In the genomic region with DNA sequence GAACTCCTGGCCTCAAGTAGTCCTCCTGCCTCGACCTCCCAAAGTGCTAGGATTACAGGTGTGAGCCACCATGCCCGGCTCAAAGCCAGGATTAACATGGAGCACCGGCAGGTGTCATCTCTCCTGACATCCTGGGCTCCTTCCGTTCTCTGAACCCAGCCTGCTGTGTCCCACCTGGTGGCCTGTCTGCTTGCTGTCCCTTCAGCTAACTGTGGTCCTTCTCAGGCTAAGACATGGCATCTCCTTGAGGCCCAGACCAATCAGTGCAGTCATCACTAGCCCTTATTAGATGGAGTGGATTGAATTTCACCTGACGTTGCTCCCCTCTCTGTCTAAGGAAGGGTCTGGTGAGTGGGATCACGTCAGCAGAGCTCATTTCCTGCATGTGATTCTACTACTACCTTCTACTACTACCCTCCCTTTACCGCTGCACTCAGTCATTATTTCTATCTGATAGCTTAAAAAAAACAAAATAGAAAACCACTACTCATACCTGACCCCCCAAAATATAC, we compare ENCODE assay signal across 14 cellular contexts. TPM values are rescaled to one million over a fixed set of nuclear protein-coding genes. Genes with fewer than 3 reads are reported as not detected.
DNase-seq lines count a peak whose midpoint lies in the region; ATAC-seq, FAIRE-seq and TF ChIP-seq lines count a peak whose summit lies in the region.
"Had no signal": no experiment of that assay in that cellular context is flagged by ENCODE, and none has a peak within 500 bp of the region (broad histone marks: within the 10 kb centered on the region; RNA-seq: fewer than 3 reads in every experiment).

No MANE protein-coding gene starts in this region.

- H3K9me3 ChIP-seq in heart right ventricle (peaks cover 0 to 30% (median 12%) of the 10 kb centered on the region in 11 donors), right atrium auricular region (peaks cover 0 to 16% of the 10 kb centered on the region in 2 donors), colonic mucosa (no peaks in the 10 kb centered on the region)

- H3K27ac ChIP-seq in heart right ventricle, result peak overlapping the region in 2 of 10 donors; percentile 39 to 61
- no peak overlapping the region for H3K27ac ChIP-seq in right atrium auricular region
- H3K27ac ChIP-seq in colonic mucosa, result peak overlapping the region; percentile 79
- H3K27ac ChIP-seq: PC-9, upper lobe of left lung had no signal

- H3K4me3 ChIP-seq in heart right ventricle (peak overlapping the region in 8 of 10 donors; percentile 21 to 44 (median 38)), right atrium auricular region (peak overlapping the region in 1 of 2 donors; percentile 36), colonic mucosa (no peak overlapping the region)
- H3K4me3 ChIP-seq: PC-9 had no signal

- WGBS in heart right ventricle, 2 donors, result 70 to 78% methylated on average over 7 of the region's 7 CpGs

- H3K27me3 ChIP-seq in heart right ventricle (no peaks in the 10 kb centered on the region), right atrium auricular region (no peaks in the 10 kb centered on the region), colonic mucosa (no peaks in the 10 kb centered on the region)
- H3K27me3 ChIP-seq: upper lobe of left lung had no signal

- H3K4me1 ChIP-seq in heart right ventricle, result peaks cover 3 to 20% (median 9%) of the 10 kb centered on the region in 9 donors
- peaks cover 0 to 12% of the 10 kb centered on the region in 2 donors for H3K4me1 ChIP-seq in right atrium auricular region
- H3K4me1 ChIP-seq in colonic mucosa, result no peaks in the 10 kb centered on the region

- H3K9me3 Mint-ChIP-seq in mesothelial cell of epicardium, result peaks cover 34% of the 10 kb centered on the region
- peaks cover 13% of the 10 kb centered on the region for H3K9me3 Mint-ChIP-seq in type B pancreatic cell

- peak overlapping the region; percentile 25 for H3K27ac Mint-ChIP-seq in mesothelial cell of epicardium
- H3K27ac Mint-ChIP-seq in type B pancreatic cell, result peak overlapping the region; percentile 90
- H3K27ac Mint-ChIP-seq: nephron progenitor cell had no signal

- DNase-seq in heart right ventricle (no peak), right atrium auricular region (ENCODE audit: low spot score) (no peak), colonic mucosa (no peak), mesothelial cell of epicardium (ENCODE audit: low spot score in 2 of 2, unreplicated experiment in 2 of 2) (no peak), type B pancreatic cell (ENCODE audit: extremely low spot score, unreplicated experiment) (no peak), D721Med (ENCODE audit: insufficient read length, low spot score) (no peak), mucosa of gallbladder (ENCODE audit: low spot score) (no peak), hepatic stellate cell (ENCODE audit: low spot score) (no peak)
- DNase-seq: activated effector memory CD4-positive, alpha-beta T cell treated with Interleukin-2 at 50 U/mL for 16 hours; NCI-H1092; nephron progenitor cell; upper lobe of left lung had no signal

- no peak for FAIRE-seq in D721Med (lab: Jason Lieb, UNC)
- FAIRE-seq: colon had no signal

- H3K36me3 Mint-ChIP-seq in mesothelial cell of epicardium (peaks cover 15% of the 10 kb centered on the region), type B pancreatic cell (peaks cover 2% of the 10 kb centered on the region)

- intact Hi-C loops in heart right ventricle (cut with DNase I), result no loop called here
- intact Hi-C loops in colonic mucosa (cut with DNase I), result no loop called here

- H3K4me3 Mint-ChIP-seq in mesothelial cell of epicardium (no peak overlapping the region), type B pancreatic cell (peak overlapping the region; percentile 63)
- H3K4me3 Mint-ChIP-seq: nephron progenitor cell had no signal

- ATAC-seq in heart right ventricle, result peak in 4 of 8 donors; percentile 11 to 54 (median 40)

- TF ChIP-seq CTCF in heart right ventricle (IDR thresholded peaks at IDR 0.05), result no peak
- no peak for TF ChIP-seq CTCF in right atrium auricular region (IDR thresholded peaks at IDR 0.05)
- no peak for TF ChIP-seq CTCF in colonic mucosa (IDR thresholded peaks at IDR 0.05)
- TF ChIP-seq CTCF in mesothelial cell of epicardium (IDR thresholded peaks at IDR 0.05; ENCODE audit: unreplicated experiment), result no peak
- no peak for TF ChIP-seq CTCF in type B pancreatic cell (conservative IDR thresholded peaks at IDR 0.05)
- no peak for TF ChIP-seq CTCF in D721Med (IDR thresholded peaks at IDR 0.05; ENCODE audit: insufficient read depth, missing control alignments)

- no peaks in the 10 kb centered on the region for H3K27me3 Mint-ChIP-seq in mesothelial cell of epicardium (ENCODE audit: low read depth)
- no peaks in the 10 kb centered on the region for H3K27me3 Mint-ChIP-seq in type B pancreatic cell

- H3K9ac ChIP-seq in colonic mucosa (ENCODE audit: low read depth in 2 of 2, low read length in 2 of 2), result peak overlapping the region; percentile 20 to 88

- H3K4me1 Mint-ChIP-seq in mesothelial cell of epicardium (no peaks in the 10 kb centered on the region), type B pancreatic cell (ENCODE audit: unreplicated experiment) (peaks cover 7% of the 10 kb centered on the region)

- H3K36me3 ChIP-seq in heart right ventricle (no peaks in the 10 kb centered on the region), right atrium auricular region (no peaks in the 10 kb centered on the region), colonic mucosa (no peaks in the 10 kb centered on the region)
- H3K36me3 ChIP-seq: upper lobe of left lung had no signal

RNA-seq across cellular contexts. Expression of a gene that starts 28.0 kb away (rescaled TPM):
- 10 to 100 TPM; 14.0 to 27.8 (median 19.6) TPM for total RNA-seq in heart right ventricle
- polyA plus RNA-seq in heart right ventricle, result 10 to 100 TPM; 14.5 to 17.6 TPM
- 10 to 100 TPM; 10.1 to 20.0 TPM for total RNA-seq in right atrium auricular region
- total RNA-seq in colonic mucosa, result 10 to 100 TPM; 46.0 to 53.5 TPM
- total RNA-seq in mesothelial cell of epicardium, result 39.6 to 42.7 TPM (median 41.0 TPM) in 3 replicates
- 17.0 and 31.2 TPM in 2 replicates for total RNA-seq in type B pancreatic cell (ENCODE audit: low replicate concordance)
- total RNA-seq in mucosa of gallbladder, result 26.8 TPM
